ENCODE assay signal across 17 cellular contexts in the genomic region with DNA sequence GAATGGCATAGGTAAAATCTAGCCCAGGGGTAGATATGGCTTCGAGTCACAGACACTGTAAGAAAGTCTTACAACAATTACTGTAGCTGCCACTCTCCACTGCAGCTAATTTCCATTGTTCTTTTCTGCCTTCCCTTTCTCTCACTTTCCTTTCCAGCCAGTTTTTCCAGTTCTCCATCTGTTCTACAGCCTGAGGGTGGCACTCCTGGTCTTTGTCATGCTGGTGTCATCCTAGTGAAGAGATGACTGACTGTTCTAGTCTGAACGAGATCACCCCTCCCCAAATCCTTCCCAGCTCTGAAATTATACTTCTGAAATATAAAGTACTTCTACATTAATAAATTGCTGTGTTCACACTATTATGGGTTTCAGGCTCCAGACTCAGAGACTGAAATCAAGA.
DNase-seq lines count a peak whose midpoint lies in the region; ATAC-seq and TF ChIP-seq lines count a peak whose summit lies in the region.
"Had no signal": no experiment of that assay in that cellular context is flagged by ENCODE, and none has a peak within 500 bp of the region (broad histone marks: within the 10 kb centered on the region; RNA-seq: fewer than 3 reads in every experiment).

No MANE protein-coding gene starts in this region.

- no peak overlapping the region for H3K4me3 ChIP-seq in prostate gland
- H3K4me3 ChIP-seq: coronary artery, ovary, PC-9, thoracic aorta had no signal

- ATAC-seq in HG03354 (IDR thresholded peaks at IDR 0.05; ENCODE audit: poor library complexity, severe bottlenecking, unreplicated experiment): no peak
- ATAC-seq: activated T-cell treated with anti-CD3 and anti-CD28 coated beads, Interleukin-2, amount 50 U/mL, for 72 hours; T-helper 17 cell had no signal

- DNase-seq in NCI-H345 (lab: John Stamatoyannopoulos, UW): peak; percentile 20
- DNase-seq in NCI-H345 treated with DMSO at 0.1 percent for 48 hours (lab: John Stamatoyannopoulos, UW; ENCODE audit: unreplicated experiment): no peak
- DNase-seq in M059J (ENCODE audit: low read depth): peak; percentile 26
- DNase-seq in cerebellum (ENCODE audit: low spot score): peak; percentile 58
- peak; percentile 7 for DNase-seq in prostate gland (ENCODE audit: low spot score)
- DNase-seq in NCI-H1105 treated with DMSO at 0.1 percent for 48 hours (lab: John Stamatoyannopoulos, UW): no peak
- DNase-seq in activated CD8-positive, alpha-beta memory T cell treated with anti-CD3 and anti-CD28 coated beads, Interleukin-2, amount 50 U/mL, for 48 hours: no peak
- DNase-seq: activated CD4-positive, alpha-beta T cell treated with anti-CD3 and anti-CD28 coated beads, Interleukin-2, amount 10 ng/mL, durations not matched to agents 7 days and 5 days; activated T-cell treated with anti-CD3 and anti-CD28 coated beads, Interleukin-2, amount 50 U/mL, for 72 hours; amniotic stem cell; NCI-H2029; ovary; T-helper 17 cell had no signal

- H3K9me3 ChIP-seq in prostate gland: no peaks in the 10 kb centered on the region
- H3K9me3 ChIP-seq: ovary, thoracic aorta had no signal

- intact Hi-C loops in prostate gland (cut with DNase I): no loop called here

- no peak for TF ChIP-seq POLR2A in prostate gland (IDR thresholded peaks at IDR 0.05)

- no peaks in the 10 kb centered on the region for H3K36me3 ChIP-seq in prostate gland
- H3K36me3 ChIP-seq: ovary, thoracic aorta had no signal

- H3K27ac ChIP-seq in prostate gland: no peak overlapping the region
- H3K27ac ChIP-seq: ovary, PC-9 had no signal

- no peaks in the 10 kb centered on the region for H3K4me1 ChIP-seq in prostate gland (replicated peaks)

- peak in 1 of 4 experiments; percentile 30 for TF ChIP-seq CTCF in prostate gland (IDR thresholded peaks at IDR 0.05)

- no peaks in the 10 kb centered on the region for H3K27me3 ChIP-seq in prostate gland (replicated peaks; ENCODE audit: insufficient read depth)
- H3K27me3 ChIP-seq: ovary had no signal

- 33% methylated on average over 2 of the region's 2 CpGs for WGBS in prostate gland

Comparison
In these comparisons a context has a peak if more than half of its experiments do, and no peak if none do; other contexts are left out.
1. DNase-seq: peak in NCI-H345 (single experiment), M059J (single experiment), cerebellum (single experiment) and prostate gland (single experiment); none in NCI-H345 treated with DMSO at 0.1 percent for 48 hours (single experiment), NCI-H1105 treated with DMSO at 0.1 percent for 48 hours (single experiment) and activated CD8-positive, alpha-beta memory T cell treated with anti-CD3 and anti-CD28 coated beads, Interleukin-2, amount 50 U/mL, for 48 hours (single experiment).